1 cellular context compared by ENCODE assay signal in the genomic region with DNA sequence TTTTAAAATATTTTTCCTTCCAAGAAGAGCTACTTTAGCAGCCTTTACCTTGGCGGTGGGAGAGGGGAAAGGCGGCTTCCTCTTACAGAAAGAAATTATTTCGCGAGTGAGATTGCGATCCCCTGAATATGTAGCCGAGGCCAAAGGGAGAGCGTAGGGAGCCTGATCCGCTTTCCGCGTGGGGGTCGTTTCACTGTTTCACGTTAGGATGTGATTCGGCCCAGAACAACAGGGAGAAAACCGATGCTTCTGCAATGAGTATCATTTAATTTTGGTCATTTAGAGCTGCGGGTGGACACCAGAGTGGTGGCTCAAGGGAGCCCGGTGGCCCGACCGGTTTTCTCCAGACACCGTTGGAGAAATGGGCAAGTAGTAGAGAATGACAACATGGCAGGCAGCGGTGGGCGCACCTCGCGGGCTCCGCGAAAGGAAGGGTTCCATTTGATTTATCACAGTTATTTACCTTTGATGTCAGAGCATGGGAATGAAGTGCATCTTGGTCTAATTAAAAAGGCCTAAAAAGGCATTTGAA.
TF ChIP-seq lines count a peak whose summit lies in the region.

No MANE protein-coding gene starts in this region.

TF ChIP-seq in A549, 52 proteins besides CTCF, POLR2A, EP300 and RAD21:
- TF ChIP-seq REST (IDR thresholded peaks at IDR 0.05) (no peak), KDM1A (IDR thresholded peaks at IDR 0.05; ENCODE audit: low read depth) (no peak), JUNB (IDR thresholded peaks at IDR 0.05) (no peak), KDM5A (IDR thresholded peaks at IDR 0.05) (no peak), EHMT2 (IDR thresholded peaks at IDR 0.05; ENCODE audit: low read depth) (no peak), ZNF302 (CRISPR knock-in tag; IDR thresholded peaks at IDR 0.05) (no peak), FOSB (CRISPR knock-in tag; IDR thresholded peaks at IDR 0.05) (no peak), RNF2 (IDR thresholded peaks at IDR 0.05; ENCODE audit: borderline replicate concordance, low read depth) (no peak), JUN (IDR thresholded peaks at IDR 0.05) (no peak), ESRRA (IDR thresholded peaks at IDR 0.05; ENCODE audit: borderline replicate concordance, low read length) (no peak), NPAS2 (CRISPR knock-in tag; IDR thresholded peaks at IDR 0.05; ENCODE audit: borderline replicate concordance) (no peak), FOSL2 (IDR thresholded peaks at IDR 0.05) (no peak), FOSL2 (CRISPR knock-in tag; IDR thresholded peaks at IDR 0.05) (no peak), TP53 (CRISPR knock-in tag; IDR thresholded peaks at IDR 0.05) (no peak), HOXA7 (CRISPR knock-in tag; IDR thresholded peaks at IDR 0.05) (no peak), HOXB13 (CRISPR knock-in tag; IDR thresholded peaks at IDR 0.05; ENCODE audit: low read depth) (no peak), MAZ (IDR thresholded peaks at IDR 0.05; ENCODE audit: borderline replicate concordance, low read depth, low read length) (no peak), MYC (IDR thresholded peaks at IDR 0.05; ENCODE audit: borderline replicate concordance, low read length) (no peak)
- TF ChIP-seq, protein P1, sequence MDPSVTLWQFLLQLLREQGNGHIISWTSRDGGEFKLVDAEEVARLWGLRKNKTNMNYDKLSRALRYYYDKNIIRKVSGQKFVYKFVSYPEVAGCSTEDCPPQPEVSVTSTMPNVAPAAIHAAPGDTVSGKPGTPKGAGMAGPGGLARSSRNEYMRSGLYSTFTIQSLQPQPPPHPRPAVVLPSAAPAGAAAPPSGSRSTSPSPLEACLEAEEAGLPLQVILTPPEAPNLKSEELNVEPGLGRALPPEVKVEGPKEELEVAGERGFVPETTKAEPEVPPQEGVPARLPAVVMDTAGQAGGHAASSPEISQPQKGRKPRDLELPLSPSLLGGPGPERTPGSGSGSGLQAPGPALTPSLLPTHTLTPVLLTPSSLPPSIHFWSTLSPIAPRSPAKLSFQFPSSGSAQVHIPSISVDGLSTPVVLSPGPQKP (IDR thresholded peaks at IDR 0.05; ENCODE audit: low read depth, low read length): no peak
